17 cellular contexts compared by ENCODE assay signal in genomic region chr11:36367806-36368680, GRCh38.
A peak's percentile ranks its signal among the peaks of the same experiment; 100 is the strongest.
DNase-seq lines count a peak whose midpoint lies in the region; ATAC-seq, FAIRE-seq and TF ChIP-seq lines count a peak whose summit lies in the region.
"Had no signal": no experiment of that assay in that cellular context is flagged by ENCODE, and none has a peak within 500 bp of the region (broad histone marks: within the 10 kb centered on the region; RNA-seq: fewer than 3 reads in every experiment).

No MANE protein-coding gene starts in this region.

- H3K4me3 ChIP-seq in left ventricle myocardium inferior, result no peak overlapping the region
- no peak overlapping the region for H3K4me3 ChIP-seq in small intestine (ENCODE audit: low read depth in 1 of 2, low read length in 2 of 2)
- H3K4me3 ChIP-seq: BLaER1 had no signal

- no peak for FAIRE-seq in small intestine (lab: Jason Lieb, UNC)
- FAIRE-seq: D721Med, GM12891 had no signal

- H3K36me3 Mint-ChIP-seq in mesothelial cell of epicardium, result no peaks in the 10 kb centered on the region

- no peak overlapping the region for H3K27ac ChIP-seq in left ventricle myocardium inferior (replicated peaks)
- H3K27ac ChIP-seq in small intestine (ENCODE audit: low read depth in 1 of 2, low read length in 1 of 2), result no peak overlapping the region
- H3K27ac ChIP-seq: BLaER1 had no signal

- H3K27me3 ChIP-seq in left ventricle myocardium inferior (ENCODE audit: low read depth) (peaks cover 64% of the 10 kb centered on the region), small intestine (ENCODE audit: control insufficient read depth in 2 of 2, insufficient read depth in 2 of 2, low read length in 2 of 2) (no peaks in the 10 kb centered on the region)
- H3K27me3 ChIP-seq: BLaER1 had no signal

- WGBS in small intestine, 3 donors, result 68 to 74% (median 73%) methylated on average over 9 of the region's 9 CpGs

- H3K4me1 ChIP-seq in left ventricle myocardium inferior, result no peaks in the 10 kb centered on the region
- H3K4me1 ChIP-seq in small intestine (ENCODE audit: control insufficient read depth in 2 of 2, insufficient read depth in 1 of 2, low read depth in 1 of 2, low read length in 1 of 2), result peaks cover 9 to 10% of the 10 kb centered on the region in 2 donors

- DNase-seq in Right ventricle myocardium inferior (ENCODE audit: missing footprints), result no peak
- no peak for DNase-seq in left ventricle myocardium inferior
- peak; percentile 82 for DNase-seq in astrocyte of the hippocampus (ENCODE audit: low read depth, low spot score)
- DNase-seq in mesothelial cell of epicardium (ENCODE audit: low spot score in 2 of 2, unreplicated experiment in 2 of 2), result no peak
- no peak for DNase-seq in small intestine
- DNase-seq in NCI-H446 (lab: John Stamatoyannopoulos, UW), result no peak
- no peak for DNase-seq in activated CD8-positive, alpha-beta memory T cell treated with anti-CD3 and anti-CD28 coated beads, Interleukin-2, amount 50 U/mL, for 4 hours
- DNase-seq in NCI-H2196 (lab: John Stamatoyannopoulos, UW; ENCODE audit: unreplicated experiment), result no peak
- DNase-seq: CD8-positive, alpha-beta memory T cell; GF-D8; MV-4-11; NCI-H1417 treated with DMSO at 0.1 percent for 48 hours; NCI-H2029; NCI-H2171 had no signal

- no peaks in the 10 kb centered on the region for H3K27me3 Mint-ChIP-seq in mesothelial cell of epicardium (ENCODE audit: low read depth)

- ATAC-seq in Right ventricle myocardium inferior, result peak; percentile 32

- H3K36me3 ChIP-seq in left ventricle myocardium inferior (no peaks in the 10 kb centered on the region), small intestine (ENCODE audit: control insufficient read depth in 2 of 2, insufficient read depth in 2 of 2, low read length in 2 of 2) (no peaks in the 10 kb centered on the region)
- H3K36me3 ChIP-seq: BLaER1 had no signal

- intact Hi-C loops in Right ventricle myocardium inferior (cut with DNase I), result no loop called here
- intact Hi-C loops in left ventricle myocardium inferior (cut with micrococcal nuclease), result no loop called here

- H3K4me1 Mint-ChIP-seq in mesothelial cell of epicardium, result peaks cover 35% of the 10 kb centered on the region

- H3K9me3 ChIP-seq in left ventricle myocardium inferior (replicated peaks), result no peaks in the 10 kb centered on the region
- H3K9me3 ChIP-seq in small intestine (ENCODE audit: control insufficient read depth, low read depth), result no peaks in the 10 kb centered on the region
- H3K9me3 ChIP-seq: BLaER1 had no signal

- H3K27ac Mint-ChIP-seq in mesothelial cell of epicardium, result peak overlapping the region; percentile 59

- no peaks in the 10 kb centered on the region for H3K9me3 Mint-ChIP-seq in mesothelial cell of epicardium
- H3K9me3 Mint-ChIP-seq: CD8-positive, alpha-beta memory T cell had no signal

- no peak overlapping the region for H3K4me3 Mint-ChIP-seq in mesothelial cell of epicardium

- TF ChIP-seq CTCF in left ventricle myocardium inferior (IDR thresholded peaks at IDR 0.05; ENCODE audit: borderline replicate concordance), result no peak
- no peak for TF ChIP-seq CTCF in mesothelial cell of epicardium (IDR thresholded peaks at IDR 0.05; ENCODE audit: unreplicated experiment)
